In the genomic region with DNA sequence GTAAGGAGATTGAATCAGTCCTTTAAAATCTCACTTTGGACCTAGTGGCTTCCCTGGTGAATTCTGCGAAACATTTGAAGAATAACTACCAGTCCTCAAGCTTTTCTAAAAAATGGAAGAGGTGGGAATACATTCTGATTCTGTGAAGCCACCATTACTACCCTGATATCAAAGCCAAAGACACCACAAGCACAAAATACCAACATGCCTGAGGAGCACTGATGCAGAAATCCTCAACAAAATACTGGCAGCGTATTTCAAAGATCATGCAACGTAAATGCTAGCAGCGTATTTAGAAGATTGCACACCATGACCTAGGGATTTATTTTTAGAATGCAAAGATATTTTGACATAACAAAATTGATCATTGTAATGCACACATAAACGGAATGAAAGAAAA, we compare ENCODE assay signal across 30 cellular contexts. TPM values are rescaled to one million over a fixed set of nuclear protein-coding genes. Genes with fewer than 3 reads are reported as not detected.
DNase-seq lines count a peak whose midpoint lies in the region; ATAC-seq, FAIRE-seq and TF ChIP-seq lines count a peak whose summit lies in the region.
"Had no signal": no experiment of that assay in that cellular context is flagged by ENCODE, and none has a peak within 500 bp of the region (broad histone marks: within the 10 kb centered on the region; RNA-seq: fewer than 3 reads in every experiment).

No MANE protein-coding gene starts in this region.

- no peaks in the 10 kb centered on the region for H3K27me3 ChIP-seq in astrocyte (ENCODE audit: insufficient read depth, low read length)
- H3K27me3 ChIP-seq: ascending aorta, SJSA1, spleen, uterus had no signal

- peaks cover 2% of the 10 kb centered on the region for H3K9me3 Mint-ChIP-seq in astrocyte (ENCODE audit: unreplicated experiment)
- peaks cover 0 to 5% of the 10 kb centered on the region in 2 donors for H3K9me3 Mint-ChIP-seq in stimulated activated naive B cell treated with anti-CD40 and anti-IgM and Interleukin-4, amounts not matched to agents 10 μg/mL and 1 μg/mL and 100 μg/mL, for 72 hours
- H3K9me3 Mint-ChIP-seq in activated CD4-positive, alpha-beta T cell treated with anti-CD3 and anti-CD28 coated beads, Interleukin-2, amount 10 ng/mL, durations not matched to agents 7 days and 5 days, result no peaks in the 10 kb centered on the region
- H3K9me3 Mint-ChIP-seq: activated naive CD8-positive, alpha-beta T cell treated with anti-CD3 and anti-CD28 coated beads, Interleukin-2, amount 10 ng/mL, durations not matched to agents 7 days and 5 days; stimulated activated naive CD8-positive, alpha-beta T cell treated with anti-CD3 and anti-CD28 coated beads, Interleukin-15, amount 100 ng/mL, for 72 hours had no signal

- H2AFZ ChIP-seq in astrocyte (ENCODE audit: low read depth, low read length), result no peak overlapping the region

- no peak overlapping the region for H3K9ac ChIP-seq in astrocyte (ENCODE audit: low read length)

- no peaks in the 10 kb centered on the region for H3K9me3 ChIP-seq in astrocyte (ENCODE audit: insufficient read depth, low read depth, low read length)
- H3K9me3 ChIP-seq: ascending aorta, SJSA1, spleen, uterus had no signal

- peak; percentile 33 for FAIRE-seq in GM18507 (lab: Jason Lieb, UNC)
- peak; percentile 5 for FAIRE-seq in astrocyte (lab: Jason Lieb, UNC)

- H3K27ac Mint-ChIP-seq in astrocyte (ENCODE audit: unreplicated experiment), result no peak overlapping the region
- no peak overlapping the region for H3K27ac Mint-ChIP-seq in stimulated activated naive B cell treated with anti-CD40 and anti-IgM and Interleukin-4, amounts not matched to agents 10 μg/mL and 1 μg/mL and 100 μg/mL, for 72 hours
- H3K27ac Mint-ChIP-seq in activated CD4-positive, alpha-beta T cell treated with anti-CD3 and anti-CD28 coated beads, Interleukin-2, amount 10 ng/mL, durations not matched to agents 7 days and 5 days, result no peak overlapping the region
- H3K27ac Mint-ChIP-seq: activated naive CD8-positive, alpha-beta T cell treated with anti-CD3 and anti-CD28 coated beads, Interleukin-2, amount 10 ng/mL, durations not matched to agents 7 days and 5 days; dendritic cell treated with granulocyte-macrophage colony-stimulating factor and Interleukin-4, amounts not matched to agents 40 ng/mL and 50 ng/mL, for 4 days; endodermal cell; stimulated activated naive CD8-positive, alpha-beta T cell treated with anti-CD3 and anti-CD28 coated beads, Interleukin-15, amount 100 ng/mL, for 72 hours had no signal

- H3K4me2 ChIP-seq in astrocyte (ENCODE audit: low read length), result no peak overlapping the region

- H3K27ac ChIP-seq in astrocyte (ENCODE audit: low read depth, low read length), result peak overlapping the region; percentile 10
- H3K27ac ChIP-seq: ascending aorta, SJSA1, spleen, uterus had no signal

- peaks cover 11% of the 10 kb centered on the region for H3K4me1 ChIP-seq in astrocyte (ENCODE audit: insufficient read depth, low read length)
- H3K4me1 ChIP-seq: uterus had no signal

- H3K36me3 ChIP-seq in astrocyte (ENCODE audit: insufficient read depth, low read length), result peaks cover 28% of the 10 kb centered on the region
- H3K36me3 ChIP-seq: uterus had no signal

- no peak for DNase-seq in GM18507 (ENCODE audit: extremely low spot score, insufficient read length, low read depth)
- peak; percentile 90 for DNase-seq in astrocyte (ENCODE audit: low read depth)
- DNase-seq in kidney glomerular epithelial cell (lab: John Stamatoyannopoulos, UW), result peak; percentile 83
- DNase-seq in stimulated activated naive B cell treated with anti-CD40 and anti-IgM and Interleukin-4, amounts not matched to agents 10 μg/mL and 1 μg/mL and 100 μg/mL, for 72 hours, result no peak
- no peak for DNase-seq in activated CD4-positive, alpha-beta T cell treated with anti-CD3 and anti-CD28 coated beads, Interleukin-2, amount 10 ng/mL, durations not matched to agents 7 days and 5 days
- DNase-seq in effector CD4-positive, alpha-beta T cell, result no peak
- DNase-seq: activated CD4-positive, alpha-beta T cell treated with anti-CD3 and anti-CD28 coated beads, Interleukin-2, amount 50 U/mL, for 4 hours; activated CD4-positive, CD25-positive, alpha-beta regulatory T cell; activated gamma-delta T cell treated with Interleukin-2 at 50 U/mL for 16 hours; activated naive CD8-positive, alpha-beta T cell treated with anti-CD3 and anti-CD28 coated beads, Interleukin-2, amount 10 ng/mL, durations not matched to agents 7 days and 5 days; activated T-cell treated with anti-CD3 and anti-CD28 coated beads, Interleukin-2, amount 50 U/mL, for 48 hours; C1 segment of cervical spinal cord; central memory CD4-positive, alpha-beta T cell; COR-L47; endodermal cell; foreskin fibroblast; IMR-90; right cardiac atrium; spleen; stimulated activated CD4-positive, alpha-beta T cell treated with anti-CD3 and anti-CD28 coated beads, Interleukin-2, amount 100 ng/mL, for 24 hours; stimulated activated naive CD8-positive, alpha-beta T cell treated with anti-CD3 and anti-CD28 coated beads, Interleukin-15, amount 100 ng/mL, for 72 hours; T-helper 1 cell; uterus had no signal

- peak; percentile 36 to 39 for ATAC-seq in stimulated activated naive B cell treated with anti-CD40 and anti-IgM and Interleukin-4, amounts not matched to agents 10 μg/mL and 1 μg/mL and 100 μg/mL, for 72 hours (replicated peaks)
- ATAC-seq in GM18909 (IDR thresholded peaks at IDR 0.05; ENCODE audit: poor library complexity, unreplicated experiment), result no peak
- ATAC-seq: esophagus mucosa; right cardiac atrium; stimulated activated naive CD8-positive, alpha-beta T cell treated with anti-CD3 and anti-CD28 coated beads, Interleukin-15, amount 100 ng/mL, for 72 hours had no signal

- POLR2A ChIA-PET in activated CD4-positive, alpha-beta T cell treated with anti-CD3 and anti-CD28 coated beads, Interleukin-2, amount 10 ng/mL, durations not matched to agents 7 days and 5 days (lab: Charles Lee), result no interaction called here

- no peaks in the 10 kb centered on the region for H4K20me1 ChIP-seq in astrocyte (ENCODE audit: insufficient read depth, low read length)

- peaks cover 12% of the 10 kb centered on the region for H3K36me3 Mint-ChIP-seq in astrocyte (ENCODE audit: low read depth, unreplicated experiment)
- peaks cover 52 to 57% of the 10 kb centered on the region in 2 donors for H3K36me3 Mint-ChIP-seq in stimulated activated naive B cell treated with anti-CD40 and anti-IgM and Interleukin-4, amounts not matched to agents 10 μg/mL and 1 μg/mL and 100 μg/mL, for 72 hours
- H3K36me3 Mint-ChIP-seq in activated CD4-positive, alpha-beta T cell treated with anti-CD3 and anti-CD28 coated beads, Interleukin-2, amount 10 ng/mL, durations not matched to agents 7 days and 5 days (ENCODE audit: low read depth), result peaks cover 37% of the 10 kb centered on the region

- no peak for TF ChIP-seq CTCF in astrocyte (IDR thresholded peaks at IDR 0.05; ENCODE audit: insufficient read depth, low read depth, low read length)

- CTCF ChIA-PET in activated CD4-positive, alpha-beta T cell treated with anti-CD3 and anti-CD28 coated beads, Interleukin-2, amount 10 ng/mL, durations not matched to agents 7 days and 5 days (lab: Charles Lee), result interaction anchor here (1.2 kb wide), 1 partner anchor 41 kb away, joined by 3 read pairs; no protein-coding TSS in a partner anchor

- no peaks in the 10 kb centered on the region for H3K27me3 Mint-ChIP-seq in astrocyte (ENCODE audit: low read depth, unreplicated experiment)
- no peaks in the 10 kb centered on the region for H3K27me3 Mint-ChIP-seq in stimulated activated naive B cell treated with anti-CD40 and anti-IgM and Interleukin-4, amounts not matched to agents 10 μg/mL and 1 μg/mL and 100 μg/mL, for 72 hours
- H3K27me3 Mint-ChIP-seq in activated CD4-positive, alpha-beta T cell treated with anti-CD3 and anti-CD28 coated beads, Interleukin-2, amount 10 ng/mL, durations not matched to agents 7 days and 5 days, result no peaks in the 10 kb centered on the region
- H3K27me3 Mint-ChIP-seq: activated naive CD8-positive, alpha-beta T cell treated with anti-CD3 and anti-CD28 coated beads, Interleukin-2, amount 10 ng/mL, durations not matched to agents 7 days and 5 days; stimulated activated naive CD8-positive, alpha-beta T cell treated with anti-CD3 and anti-CD28 coated beads, Interleukin-15, amount 100 ng/mL, for 72 hours had no signal

- no peaks in the 10 kb centered on the region for H3K79me2 ChIP-seq in astrocyte (ENCODE audit: insufficient read depth, low read length)

- no peak overlapping the region for H3K4me3 Mint-ChIP-seq in astrocyte (ENCODE audit: unreplicated experiment)
- no peak overlapping the region for H3K4me3 Mint-ChIP-seq in stimulated activated naive B cell treated with anti-CD40 and anti-IgM and Interleukin-4, amounts not matched to agents 10 μg/mL and 1 μg/mL and 100 μg/mL, for 72 hours
- H3K4me3 Mint-ChIP-seq in activated CD4-positive, alpha-beta T cell treated with anti-CD3 and anti-CD28 coated beads, Interleukin-2, amount 10 ng/mL, durations not matched to agents 7 days and 5 days, result no peak overlapping the region
- H3K4me3 Mint-ChIP-seq: activated naive CD8-positive, alpha-beta T cell treated with anti-CD3 and anti-CD28 coated beads, Interleukin-2, amount 10 ng/mL, durations not matched to agents 7 days and 5 days; dendritic cell treated with granulocyte-macrophage colony-stimulating factor and Interleukin-4, amounts not matched to agents 40 ng/mL and 50 ng/mL, for 4 days; endodermal cell; stimulated activated naive CD8-positive, alpha-beta T cell treated with anti-CD3 and anti-CD28 coated beads, Interleukin-15, amount 100 ng/mL, for 72 hours had no signal

- H3K4me3 ChIP-seq in astrocyte (ENCODE audit: insufficient read depth, low read depth, low read length), result no peak overlapping the region
- H3K4me3 ChIP-seq: ascending aorta, lung, SJSA1, spleen, uterus had no signal

- H3K4me1 Mint-ChIP-seq in astrocyte (ENCODE audit: low read depth, unreplicated experiment), result no peaks in the 10 kb centered on the region
- peaks cover 19 to 44% of the 10 kb centered on the region in 2 donors for H3K4me1 Mint-ChIP-seq in stimulated activated naive B cell treated with anti-CD40 and anti-IgM and Interleukin-4, amounts not matched to agents 10 μg/mL and 1 μg/mL and 100 μg/mL, for 72 hours
- H3K4me1 Mint-ChIP-seq in activated CD4-positive, alpha-beta T cell treated with anti-CD3 and anti-CD28 coated beads, Interleukin-2, amount 10 ng/mL, durations not matched to agents 7 days and 5 days, result peaks cover 19% of the 10 kb centered on the region
- H3K4me1 Mint-ChIP-seq: endodermal cell had no signal

RNA-seq across cellular contexts. Expression of a gene that starts 14.4 kb away (rescaled TPM):
- total RNA-seq in astrocyte, result not detected in 2 replicates
- not detected for total RNA-seq in activated CD4-positive, alpha-beta T cell treated with anti-CD3 and anti-CD28 coated beads, Interleukin-2, amount 10 ng/mL, durations not matched to agents 7 days and 5 days
- total RNA-seq: activated naive CD8-positive, alpha-beta T cell treated with anti-CD3 and anti-CD28 coated beads, Interleukin-2, amount 10 ng/mL, durations not matched to agents 7 days and 5 days; ascending aorta; endodermal cell; esophagus mucosa; IMR-90; lung; NCI-H460; right cardiac atrium; SJSA1 had no signal

RNA-seq across cellular contexts. Expression of a gene that starts 23.4 kb away (rescaled TPM):
- not detected in 2 replicates for total RNA-seq in astrocyte
- total RNA-seq in activated CD4-positive, alpha-beta T cell treated with anti-CD3 and anti-CD28 coated beads, Interleukin-2, amount 10 ng/mL, durations not matched to agents 7 days and 5 days, result under 1 TPM in 1 of 2 experiments, not detected in 1; 0.19 TPM
- total RNA-seq: activated naive CD8-positive, alpha-beta T cell treated with anti-CD3 and anti-CD28 coated beads, Interleukin-2, amount 10 ng/mL, durations not matched to agents 7 days and 5 days; ascending aorta; esophagus mucosa; IMR-90; NCI-H460; spleen had no signal

RNA-seq across cellular contexts. Expression of a gene that starts 59.0 kb away (rescaled TPM):
- total RNA-seq in astrocyte, result 39.0 and 49.4 TPM in 2 replicates
- 100 to 1,000 TPM; 152 to 153 TPM for total RNA-seq in activated CD4-positive, alpha-beta T cell treated with anti-CD3 and anti-CD28 coated beads, Interleukin-2, amount 10 ng/mL, durations not matched to agents 7 days and 5 days

Comparison
In these comparisons a context has a peak if more than half of its experiments do, and no peak if none do; other contexts are left out.
1. DNase-seq: peak in astrocyte (single experiment) and kidney glomerular epithelial cell (single experiment); none in GM18507 (single experiment), stimulated activated naive B cell treated with anti-CD40 and anti-IgM and Interleukin-4, amounts not matched to agents 10 μg/mL and 1 μg/mL and 100 μg/mL, for 72 hours (single experiment), activated CD4-positive, alpha-beta T cell treated with anti-CD3 and anti-CD28 coated beads, Interleukin-2, amount 10 ng/mL, durations not matched to agents 7 days and 5 days (single experiment) and effector CD4-positive, alpha-beta T cell (single experiment).